26 cellular contexts compared by ENCODE assay signal in genomic region chr2:201199847-201200246, GRCh38. TPM values are rescaled to one million over a fixed set of nuclear protein-coding genes. Genes with fewer than 3 reads are reported as not detected.
DNase-seq lines count a peak whose midpoint lies in the region; ATAC-seq and TF ChIP-seq lines count a peak whose summit lies in the region.
"Had no signal": no experiment of that assay in that cellular context is flagged by ENCODE, and none has a peak within 500 bp of the region (broad histone marks: within the 10 kb centered on the region; RNA-seq: fewer than 3 reads in every experiment).

No MANE protein-coding gene starts in this region.

- no TSS peak for BruUV-seq in A673 (replicated peaks; lab: Mats Ljungman, UMichigan)

- TF ChIP-seq CTCF in A673 (conservative IDR thresholded peaks at IDR 0.05; ENCODE audit: low read depth, low read length) (no peak), gastrocnemius medialis (IDR thresholded peaks at IDR 0.05 in 4 of 5, conservative IDR thresholded peaks at IDR 0.05 in 1 of 5) (no peak)

- no peak overlapping the region for H3K4me3 Mint-ChIP-seq in activated naive CD4-positive, alpha-beta T cell treated with anti-CD3 and anti-CD28 coated beads, Interleukin-2, amount 10 ng/mL, durations not matched to agents 7 days and 5 days
- no peak overlapping the region for H3K4me3 Mint-ChIP-seq in activated naive CD4-positive, alpha-beta T cell treated with anti-CD3 and anti-CD28 coated beads for 36 hours
- peak overlapping the region in 1 of 3 donors; percentile 3 for H3K4me3 Mint-ChIP-seq in T-cell
- H3K4me3 Mint-ChIP-seq in central memory CD8-positive, alpha-beta T cell: no peak overlapping the region
- no peak overlapping the region for H3K4me3 Mint-ChIP-seq in natural killer cell treated with Interleukin-12 subunit alpha and Interleukin-12 subunit beta and Interleukin-15 and Interleukin-18, amount 100 ng/mL, for 72 hours

- intact Hi-C loops in activated naive CD4-positive, alpha-beta T cell treated with anti-CD3 and anti-CD28 coated beads for 36 hours (cut with micrococcal nuclease): no loop called here
- intact Hi-C loops in A673 (cut with micrococcal nuclease; ENCODE audit: unreplicated experiment) (no loop called here), gastrocnemius medialis (cut with DNase I; ENCODE audit: low total_unique reads) (loop anchor here (5.0 kb wide), 1 partner anchor 1228 kb away; no protein-coding TSS in a partner anchor)

- CTCF ChIA-PET in activated naive CD4-positive, alpha-beta T cell treated with anti-CD3 and anti-CD28 coated beads, Interleukin-2, amount 10 ng/mL, durations not matched to agents 7 days and 5 days (lab: Charles Lee): no interaction called here
- CTCF ChIA-PET in activated naive CD4-positive, alpha-beta T cell treated with anti-CD3 and anti-CD28 coated beads for 36 hours (lab: Charles Lee): interaction anchor here (3.2 kb wide), 1 partner anchor 32 kb away, joined by 9 read pairs; no protein-coding TSS in a partner anchor
- CTCF ChIA-PET in T-cell (lab: Charles Lee): no interaction called here
- CTCF ChIA-PET in A673 (lab: Charles Lee): interaction anchor here (1.4 kb wide), 1 partner anchor 17 kb away, joined by 4 read pairs; the partner anchor contains the start of gene CASP10

- no peaks in the 10 kb centered on the region for H3K27me3 ChIP-seq in A673 (replicated peaks; ENCODE audit: insufficient read depth, low read depth, low read length, poor library complexity)
- no peaks in the 10 kb centered on the region for H3K27me3 ChIP-seq in gastrocnemius medialis
- H3K27me3 ChIP-seq: BLaER1 treated with 17β-estradiol and CSF1 and Interleukin-3, amounts not matched to agents 10 nM and 100 nM had no signal

- ATAC-seq in T-cell (replicated peaks in 1 of 4) (no peak), gastrocnemius medialis (no peak)
- no peak for ATAC-seq in central memory CD8-positive, alpha-beta T cell (replicated peaks; ENCODE audit: extremely low read depth, poor library complexity, severe bottlenecking)
- no peak for ATAC-seq in natural killer cell treated with Interleukin-12 subunit alpha and Interleukin-12 subunit beta and Interleukin-15 and Interleukin-18, amount 100 ng/mL, for 72 hours
- ATAC-seq: K562, Right ventricle myocardium inferior had no signal

- no peaks in the 10 kb centered on the region for H3K9me3 Mint-ChIP-seq in activated naive CD4-positive, alpha-beta T cell treated with anti-CD3 and anti-CD28 coated beads, Interleukin-2, amount 10 ng/mL, durations not matched to agents 7 days and 5 days
- no peaks in the 10 kb centered on the region for H3K9me3 Mint-ChIP-seq in activated naive CD4-positive, alpha-beta T cell treated with anti-CD3 and anti-CD28 coated beads for 36 hours
- H3K9me3 Mint-ChIP-seq in T-cell: no peaks in the 10 kb centered on the region
- H3K9me3 Mint-ChIP-seq in central memory CD8-positive, alpha-beta T cell: no peaks in the 10 kb centered on the region
- no peaks in the 10 kb centered on the region for H3K9me3 Mint-ChIP-seq in natural killer cell treated with Interleukin-12 subunit alpha and Interleukin-12 subunit beta and Interleukin-15 and Interleukin-18, amount 100 ng/mL, for 72 hours

- no peak for TF ChIP-seq POLR2A in gastrocnemius medialis (IDR thresholded peaks at IDR 0.05)

- peak overlapping the region; percentile 56 for H3K27ac Mint-ChIP-seq in activated naive CD4-positive, alpha-beta T cell treated with anti-CD3 and anti-CD28 coated beads, Interleukin-2, amount 10 ng/mL, durations not matched to agents 7 days and 5 days
- H3K27ac Mint-ChIP-seq in activated naive CD4-positive, alpha-beta T cell treated with anti-CD3 and anti-CD28 coated beads for 36 hours: no peak overlapping the region
- peak overlapping the region; percentile 45 to 69 for H3K27ac Mint-ChIP-seq in T-cell
- H3K27ac Mint-ChIP-seq in central memory CD8-positive, alpha-beta T cell (ENCODE audit: low read depth): peak overlapping the region; percentile 58
- H3K27ac Mint-ChIP-seq in natural killer cell treated with Interleukin-12 subunit alpha and Interleukin-12 subunit beta and Interleukin-15 and Interleukin-18, amount 100 ng/mL, for 72 hours: peak overlapping the region; percentile 7 to 54

- H3K27me3 Mint-ChIP-seq in activated naive CD4-positive, alpha-beta T cell treated with anti-CD3 and anti-CD28 coated beads, Interleukin-2, amount 10 ng/mL, durations not matched to agents 7 days and 5 days: no peaks in the 10 kb centered on the region
- H3K27me3 Mint-ChIP-seq in activated naive CD4-positive, alpha-beta T cell treated with anti-CD3 and anti-CD28 coated beads for 36 hours (ENCODE audit: low read depth): no peaks in the 10 kb centered on the region
- no peaks in the 10 kb centered on the region for H3K27me3 Mint-ChIP-seq in T-cell
- H3K27me3 Mint-ChIP-seq in central memory CD8-positive, alpha-beta T cell: no peaks in the 10 kb centered on the region
- H3K27me3 Mint-ChIP-seq in natural killer cell treated with Interleukin-12 subunit alpha and Interleukin-12 subunit beta and Interleukin-15 and Interleukin-18, amount 100 ng/mL, for 72 hours: no peaks in the 10 kb centered on the region

- no peak for DNase-seq in activated naive CD4-positive, alpha-beta T cell treated with anti-CD3 and anti-CD28 coated beads, Interleukin-2, amount 10 ng/mL, durations not matched to agents 7 days and 5 days
- no peak for DNase-seq in activated naive CD4-positive, alpha-beta T cell treated with anti-CD3 and anti-CD28 coated beads for 36 hours
- DNase-seq in T-cell: no peak
- no peak for DNase-seq in central memory CD8-positive, alpha-beta T cell (ENCODE audit: low spot score in 2 of 2)
- no peak for DNase-seq in natural killer cell treated with Interleukin-12 subunit alpha and Interleukin-12 subunit beta and Interleukin-15 and Interleukin-18, amount 100 ng/mL, for 72 hours (ENCODE audit: low spot score)
- DNase-seq in effector CD8-positive, alpha-beta T cell (lab: John Stamatoyannopoulos, UW): no peak
- DNase-seq in A673 (ENCODE audit: low spot score): no peak
- DNase-seq in gastrocnemius medialis: no peak
- DNase-seq: AML-193, DMS79, EL, GF-D8, HCEC 1CT, Kasumi-1, MV-4-11, NCI-H1105, NCI-H1436 treated with DMSO at 0.1 percent for 48 hours, NCI-H1930, NCI-H2107, NCI-H446 treated with DMSO at 0.1 percent for 48 hours, NCI-H526 treated with DMSO at 0.1 percent for 48 hours, PC-9, SJCRH30 had no signal

- peaks cover 64% of the 10 kb centered on the region for H3K36me3 Mint-ChIP-seq in activated naive CD4-positive, alpha-beta T cell treated with anti-CD3 and anti-CD28 coated beads, Interleukin-2, amount 10 ng/mL, durations not matched to agents 7 days and 5 days
- peaks cover 38% of the 10 kb centered on the region for H3K36me3 Mint-ChIP-seq in activated naive CD4-positive, alpha-beta T cell treated with anti-CD3 and anti-CD28 coated beads for 36 hours (ENCODE audit: low read depth)
- peaks cover 45% of the 10 kb centered on the region for H3K36me3 Mint-ChIP-seq in T-cell
- H3K36me3 Mint-ChIP-seq in central memory CD8-positive, alpha-beta T cell (ENCODE audit: insufficient read depth): peaks cover 31% of the 10 kb centered on the region
- peaks cover 11% of the 10 kb centered on the region for H3K36me3 Mint-ChIP-seq in natural killer cell treated with Interleukin-12 subunit alpha and Interleukin-12 subunit beta and Interleukin-15 and Interleukin-18, amount 100 ng/mL, for 72 hours

- H3K4me3 ChIP-seq in A673 (ENCODE audit: low read depth, low read length, poor library complexity, severe bottlenecking) (no peak overlapping the region), gastrocnemius medialis (no peak overlapping the region)
- H3K4me3 ChIP-seq: BLaER1 treated with 17β-estradiol and CSF1 and Interleukin-3, amounts not matched to agents 10 nM and 100 nM; K562; PC-9; SJCRH30 had no signal

- in situ Hi-C loops in gastrocnemius medialis (cut with MboI; ENCODE audit: low sequenced_read_pairs in 4 of 4): no loop called here

- H3K9me3 ChIP-seq in A673 (ENCODE audit: low read depth, low read length, poor library complexity, severe bottlenecking) (no peaks in the 10 kb centered on the region), gastrocnemius medialis (no peaks in the 10 kb centered on the region)
- H3K9me3 ChIP-seq: SJCRH30 had no signal

- H3K27ac ChIP-seq in A673 (ENCODE audit: low read depth, low read length, poor library complexity, severe bottlenecking) (no peak overlapping the region), gastrocnemius medialis (no peak overlapping the region)
- H3K27ac ChIP-seq: BLaER1 treated with 17β-estradiol and CSF1 and Interleukin-3, amounts not matched to agents 10 nM and 100 nM; PC-9; SJCRH30 had no signal

- H3K4me1 Mint-ChIP-seq in activated naive CD4-positive, alpha-beta T cell treated with anti-CD3 and anti-CD28 coated beads, Interleukin-2, amount 10 ng/mL, durations not matched to agents 7 days and 5 days: peaks cover 53% of the 10 kb centered on the region
- H3K4me1 Mint-ChIP-seq in activated naive CD4-positive, alpha-beta T cell treated with anti-CD3 and anti-CD28 coated beads for 36 hours (ENCODE audit: low read depth): peaks cover 40% of the 10 kb centered on the region
- peaks cover 44 to 59% (median 49%) of the 10 kb centered on the region in 3 donors for H3K4me1 Mint-ChIP-seq in T-cell
- H3K4me1 Mint-ChIP-seq in central memory CD8-positive, alpha-beta T cell: peaks cover 5% of the 10 kb centered on the region
- H3K4me1 Mint-ChIP-seq in natural killer cell treated with Interleukin-12 subunit alpha and Interleukin-12 subunit beta and Interleukin-15 and Interleukin-18, amount 100 ng/mL, for 72 hours (ENCODE audit: low read depth in 2 of 2): peaks cover 30 to 41% of the 10 kb centered on the region in 2 donors

- POLR2A ChIA-PET in T-cell (lab: Charles Lee): no interaction called here
- POLR2A ChIA-PET in A673 (lab: Charles Lee; ENCODE audit: low non-redundant PET): no interaction called here

- H3K4me1 ChIP-seq in A673 (ENCODE audit: insufficient read depth, low read length, poor library complexity, severe bottlenecking) (peaks cover 8% of the 10 kb centered on the region), gastrocnemius medialis (no peaks in the 10 kb centered on the region)
- H3K4me1 ChIP-seq: SJCRH30 had no signal

- H3K36me3 ChIP-seq in A673 (ENCODE audit: insufficient read depth, low read length, poor library complexity, severe bottlenecking) (no peaks in the 10 kb centered on the region), gastrocnemius medialis (no peaks in the 10 kb centered on the region)
- H3K36me3 ChIP-seq: SJCRH30 had no signal

RNA-seq across cellular contexts. Expression of gene CASP10, which starts 16.9 kb away (rescaled TPM):
- total RNA-seq in activated naive CD4-positive, alpha-beta T cell treated with anti-CD3 and anti-CD28 coated beads for 36 hours: 10 to 100 TPM; 22.0 to 22.1 TPM
- 10 to 100 TPM; 23.3 to 46.4 (median 29.2) TPM for total RNA-seq in T-cell
- 10 to 100 TPM; 17.5 to 23.0 TPM for total RNA-seq in natural killer cell treated with Interleukin-12 subunit alpha and Interleukin-12 subunit beta and Interleukin-15 and Interleukin-18, amount 100 ng/mL, for 72 hours
- total RNA-seq in A673 (2021): 0.85 and 1.2 TPM in 2 replicates
- 1 to 10 TPM; 2.4 to 7.3 (median 3.6) TPM for total RNA-seq in gastrocnemius medialis

Comparison
In these comparisons a context has a peak if more than half of its experiments do, and no peak if none do; other contexts are left out.
1. CTCF ChIA-PET loops: an anchor here in activated naive CD4-positive, alpha-beta T cell treated with anti-CD3 and anti-CD28 coated beads for 36 hours (3.2 kb wide) and A673 (1.4 kb wide); none called in activated naive CD4-positive, alpha-beta T cell treated with anti-CD3 and anti-CD28 coated beads, Interleukin-2, amount 10 ng/mL, durations not matched to agents 7 days and 5 days and T-cell.